1 cellular context compared by ENCODE assay signal in the genomic region with DNA sequence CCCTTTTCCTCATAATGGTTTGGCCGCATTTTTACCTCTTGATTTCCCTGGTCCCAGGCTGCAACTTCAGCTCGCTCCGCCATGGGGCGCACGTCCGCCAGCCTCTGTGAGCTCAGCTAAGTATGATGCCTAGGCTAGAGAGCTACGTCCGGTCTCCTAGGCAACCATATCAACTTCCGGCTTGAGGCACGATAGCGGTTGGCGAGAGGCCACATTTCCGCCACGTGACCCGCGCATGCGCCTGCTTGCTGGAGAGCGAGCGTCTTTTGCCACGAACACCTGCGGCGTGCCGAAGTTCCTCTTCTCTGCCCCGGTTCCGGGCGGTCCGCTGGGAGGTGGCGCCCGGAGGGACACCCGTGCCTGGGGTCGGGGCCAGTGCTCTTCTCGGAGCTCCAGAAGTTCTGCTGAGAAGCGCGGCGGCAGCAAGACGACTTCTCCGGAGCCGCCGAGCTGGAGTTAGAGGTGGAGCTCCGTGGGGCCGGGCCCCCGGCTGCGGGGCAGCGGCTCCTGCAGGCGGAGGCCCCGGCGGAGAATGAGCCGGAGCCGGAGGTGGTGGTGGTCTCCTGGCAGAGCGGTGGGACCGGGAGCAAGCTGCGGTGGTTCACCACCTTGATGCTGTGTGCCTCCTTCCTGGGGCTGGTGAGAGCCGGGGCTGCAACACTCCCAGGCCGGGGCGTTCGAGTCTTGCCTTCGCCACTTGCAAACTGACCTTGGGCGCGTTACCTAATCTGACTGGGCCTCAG.
A peak's percentile ranks its signal among the peaks of the same experiment; 100 is the strongest.
TF ChIP-seq lines count a peak whose summit lies in the region.

No MANE protein-coding gene starts in this region.

TF ChIP-seq in HEK293, 187 proteins besides CTCF, POLR2A, EP300 and RAD21 (continued from another document):
- TF ChIP-seq, protein P1, sequence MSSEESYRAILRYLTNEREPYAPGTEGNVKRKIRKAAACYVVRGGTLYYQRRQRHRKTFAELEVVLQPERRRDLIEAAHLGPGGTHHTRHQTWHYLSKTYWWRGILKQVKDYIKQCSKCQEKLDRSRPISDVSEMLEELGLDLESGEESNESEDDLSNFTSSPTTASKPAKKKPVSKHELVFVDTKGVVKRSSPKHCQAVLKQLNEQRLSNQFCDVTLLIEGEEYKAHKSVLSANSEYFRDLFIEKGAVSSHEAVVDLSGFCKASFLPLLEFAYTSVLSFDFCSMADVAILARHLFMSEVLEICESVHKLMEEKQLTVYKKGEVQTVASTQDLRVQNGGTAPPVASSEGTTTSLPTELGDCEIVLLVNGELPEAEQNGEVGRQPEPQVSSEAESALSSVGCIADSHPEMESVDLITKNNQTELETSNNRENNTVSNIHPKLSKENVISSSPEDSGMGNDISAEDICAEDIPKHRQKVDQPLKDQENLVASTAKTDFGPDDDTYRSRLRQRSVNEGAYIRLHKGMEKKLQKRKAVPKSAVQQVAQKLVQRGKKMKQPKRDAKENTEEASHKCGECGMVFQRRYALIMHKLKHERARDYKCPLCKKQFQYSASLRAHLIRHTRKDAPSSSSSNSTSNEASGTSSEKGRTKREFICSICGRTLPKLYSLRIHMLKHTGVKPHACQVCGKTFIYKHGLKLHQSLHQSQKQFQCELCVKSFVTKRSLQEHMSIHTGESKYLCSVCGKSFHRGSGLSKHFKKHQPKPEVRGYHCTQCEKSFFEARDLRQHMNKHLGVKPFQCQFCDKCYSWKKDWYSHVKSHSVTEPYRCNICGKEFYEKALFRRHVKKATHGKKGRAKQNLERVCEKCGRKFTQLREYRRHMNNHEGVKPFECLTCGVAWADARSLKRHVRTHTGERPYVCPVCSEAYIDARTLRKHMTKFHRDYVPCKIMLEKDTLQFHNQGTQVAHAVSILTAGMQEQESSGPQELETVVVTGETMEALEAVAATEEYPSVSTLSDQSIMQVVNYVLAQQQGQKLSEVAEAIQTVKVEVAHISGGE (tag by site-specific recombination; conservative IDR thresholded peaks at IDR 0.05; ENCODE audit: low read depth), result peak; percentile 89
- TF ChIP-seq MZF1 (tag by site-specific recombination; IDR thresholded peaks at IDR 0.05; ENCODE audit: borderline replicate concordance) (no peak), ZNF791 (tag by site-specific recombination; IDR thresholded peaks at IDR 0.05) (no peak), ZNF350 (tag by site-specific recombination; IDR thresholded peaks at IDR 0.05) (no peak), TRIM28 (IDR thresholded peaks at IDR 0.05; ENCODE audit: borderline replicate concordance, low read length) (no peak), ZSCAN23 (tag by site-specific recombination; IDR thresholded peaks at IDR 0.05) (no peak), ZNF423 (tag by site-specific recombination; IDR thresholded peaks at IDR 0.05) (no peak)
- TF ChIP-seq, protein P2, sequence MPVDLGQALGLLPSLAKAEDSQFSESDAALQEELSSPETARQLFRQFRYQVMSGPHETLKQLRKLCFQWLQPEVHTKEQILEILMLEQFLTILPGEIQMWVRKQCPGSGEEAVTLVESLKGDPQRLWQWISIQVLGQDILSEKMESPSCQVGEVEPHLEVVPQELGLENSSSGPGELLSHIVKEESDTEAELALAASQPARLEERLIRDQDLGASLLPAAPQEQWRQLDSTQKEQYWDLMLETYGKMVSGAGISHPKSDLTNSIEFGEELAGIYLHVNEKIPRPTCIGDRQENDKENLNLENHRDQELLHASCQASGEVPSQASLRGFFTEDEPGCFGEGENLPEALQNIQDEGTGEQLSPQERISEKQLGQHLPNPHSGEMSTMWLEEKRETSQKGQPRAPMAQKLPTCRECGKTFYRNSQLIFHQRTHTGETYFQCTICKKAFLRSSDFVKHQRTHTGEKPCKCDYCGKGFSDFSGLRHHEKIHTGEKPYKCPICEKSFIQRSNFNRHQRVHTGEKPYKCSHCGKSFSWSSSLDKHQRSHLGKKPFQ (tag by site-specific recombination; IDR thresholded peaks at IDR 0.05), result 0 out of 2 replicates have a peak, but pooled peaks have one; percentile 23
- TF ChIP-seq, protein P3, sequence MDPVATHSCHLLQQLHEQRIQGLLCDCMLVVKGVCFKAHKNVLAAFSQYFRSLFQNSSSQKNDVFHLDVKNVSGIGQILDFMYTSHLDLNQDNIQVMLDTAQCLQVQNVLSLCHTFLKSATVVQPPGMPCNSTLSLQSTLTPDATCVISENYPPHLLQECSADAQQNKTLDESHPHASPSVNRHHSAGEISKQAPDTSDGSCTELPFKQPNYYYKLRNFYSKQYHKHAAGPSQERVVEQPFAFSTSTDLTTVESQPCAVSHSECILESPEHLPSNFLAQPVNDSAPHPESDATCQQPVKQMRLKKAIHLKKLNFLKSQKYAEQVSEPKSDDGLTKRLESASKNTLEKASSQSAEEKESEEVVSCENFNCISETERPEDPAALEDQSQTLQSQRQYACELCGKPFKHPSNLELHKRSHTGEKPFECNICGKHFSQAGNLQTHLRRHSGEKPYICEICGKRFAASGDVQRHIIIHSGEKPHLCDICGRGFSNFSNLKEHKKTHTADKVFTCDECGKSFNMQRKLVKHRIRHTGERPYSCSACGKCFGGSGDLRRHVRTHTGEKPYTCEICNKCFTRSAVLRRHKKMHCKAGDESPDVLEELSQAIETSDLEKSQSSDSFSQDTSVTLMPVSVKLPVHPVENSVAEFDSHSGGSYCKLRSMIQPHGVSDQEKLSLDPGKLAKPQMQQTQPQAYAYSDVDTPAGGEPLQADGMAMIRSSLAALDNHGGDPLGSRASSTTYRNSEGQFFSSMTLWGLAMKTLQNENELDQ (tag by site-specific recombination; IDR thresholded peaks at IDR 0.05; ENCODE audit: low read depth), result no peak
